In genomic region chr20:54207743-54208491, GRCh38 we compare ENCODE assay signal across 8 cellular contexts. TPM values are rescaled to one million over a fixed set of nuclear protein-coding genes. Genes with fewer than 3 reads are reported as not detected.
DNase-seq lines count a peak whose midpoint lies in the region; ATAC-seq and TF ChIP-seq lines count a peak whose summit lies in the region.

Gene PFDN4 (plus strand): TSS chr20:54208087. CDS start chr20:54208101, 14 bp downstream.

- in situ Hi-C loops in GM13976 (cut with MboI; ENCODE audit: low sequenced_read_pairs, unreplicated experiment), result no loop called here

- DNase-seq in GM13976 (ENCODE audit: low spot score) (peak; percentile 94), NCI-H128 (lab: John Stamatoyannopoulos, UW; ENCODE audit: unreplicated experiment) (peak; percentile 61), T-helper 1 cell (peak; percentile 54 to 85 (median 65)), adrenal gland (peak; percentile 79 to 88 (median 80)), left cardiac atrium (peak; percentile 85), psoas muscle (peak; percentile 82 to 90)

- peak; percentile 10 to 34 for TF ChIP-seq POLR2A in adrenal gland (IDR thresholded peaks at IDR 0.05)

- 0 to 3% (median 0%) methylated on average over 13 to 73 of the region's 73 CpGs for WGBS in adrenal gland, 4 donors
- 0 to 1% (median 0%) methylated on average over 61 to 73 of the region's 73 CpGs for WGBS in psoas muscle, 3 donors
- under 1% methylated on average over 73 of the region's 73 CpGs for WGBS in urinary bladder

- H3K27me3 ChIP-seq in adrenal gland (no peaks in the 10 kb centered on the region), psoas muscle (ENCODE audit: insufficient read depth in 3 of 3, low read length in 2 of 3) (no peaks in the 10 kb centered on the region)

- peak; percentile 96 for ATAC-seq in HG02763 (IDR thresholded peaks at IDR 0.05; ENCODE audit: unreplicated experiment)
- ATAC-seq in left cardiac atrium, result peak; percentile 95 to 98
- ATAC-seq in psoas muscle, result peak; percentile 96 to 98 (median 98)

- H3K9me3 ChIP-seq in adrenal gland (replicated peaks in 1 of 3) (no peaks in the 10 kb centered on the region), psoas muscle (no peaks in the 10 kb centered on the region)

- TF ChIP-seq CTCF in GM13976 (IDR thresholded peaks at IDR 0.05; ENCODE audit: borderline replicate concordance, control extremely low read depth, extremely low read depth, insufficient read depth, missing control alignments), result peak; percentile 92
- TF ChIP-seq CTCF in adrenal gland (IDR thresholded peaks at IDR 0.05), result peak; percentile 64 to 82 (median 74)
- peak; percentile 82 for TF ChIP-seq CTCF in psoas muscle (IDR thresholded peaks at IDR 0.05)

- intact Hi-C loops in adrenal gland (cut with DNase I), result no loop called here
- intact Hi-C loops in left cardiac atrium (cut with DNase I), result no loop called here
- intact Hi-C loops in psoas muscle (cut with DNase I), result loop anchor here in 1 of 2 donors (10.0 kb wide), 1 partner anchor 263 kb away; no protein-coding TSS in a partner anchor

- H3K4me3 ChIP-seq in adrenal gland (peak within 1 kb of the TSS; percentile 60 to 84 (median 64)), psoas muscle (peak within 1 kb of the TSS; percentile 99), urinary bladder (ENCODE audit: low read depth, low read length) (peak within 1 kb of the TSS; percentile 92)

- H3K4me1 ChIP-seq in adrenal gland (replicated peaks in 1 of 2) (peaks cover 9 to 21% of the 10 kb centered on the region in 2 donors), psoas muscle (peaks cover 17% of the 10 kb centered on the region), urinary bladder (ENCODE audit: insufficient read depth) (peaks cover 2% of the 10 kb centered on the region)

- H3K27ac ChIP-seq in adrenal gland, result peak within 1 kb of the TSS; percentile 80 to 97 (median 95)
- H3K27ac ChIP-seq in psoas muscle, result peak within 1 kb of the TSS; percentile 96
- H3K27ac ChIP-seq in urinary bladder (ENCODE audit: low read depth), result peak within 1 kb of the TSS; percentile 95

- H3K36me3 ChIP-seq in adrenal gland (replicated peaks in 1 of 2), result no peaks in the 10 kb centered on the region
- H3K36me3 ChIP-seq in psoas muscle (ENCODE audit: insufficient read depth in 1 of 2, low read depth in 1 of 2), result no peaks in the 10 kb centered on the region
- no peaks in the 10 kb centered on the region for H3K36me3 ChIP-seq in urinary bladder (ENCODE audit: insufficient read depth)

RNA-seq across cellular contexts. Expression of gene PFDN4, which starts in this region (rescaled TPM):
- total RNA-seq in adrenal gland (10 to 100 TPM; 18.7 to 89.2 (median 31.5) TPM), left cardiac atrium (10 to 100 TPM; 22.1 to 22.2 TPM), psoas muscle (10 to 100 TPM; 15.8 to 26.3 (median 18.9) TPM), urinary bladder (102 TPM)
- polyA plus RNA-seq in adrenal gland (10 to 100 TPM; 47.3 to 59.1 (median 55.6) TPM), psoas muscle (10 to 100 TPM; 45.8 to 77.5 (median 72.9) TPM), urinary bladder (61.3 TPM)

Comparison
In these comparisons a context has a peak if more than half of its experiments do, and no peak if none do; other contexts are left out.
1. Peak in every context shown above with its lines: DNase-seq, ATAC-seq, H3K4me3 ChIP-seq and H3K27ac ChIP-seq.